18 cellular contexts compared by ENCODE assay signal in genomic region chr7:111424768-111425167, GRCh38.
DNase-seq lines count a peak whose midpoint lies in the region; ATAC-seq and TF ChIP-seq lines count a peak whose summit lies in the region.
"Had no signal": no experiment of that assay in that cellular context is flagged by ENCODE, and none has a peak within 500 bp of the region (broad histone marks: within the 10 kb centered on the region; RNA-seq: fewer than 3 reads in every experiment).

No MANE protein-coding gene starts in this region.

- TF ChIP-seq CTCF in MCF 10A (IDR thresholded peaks at IDR 0.05; ENCODE audit: unreplicated experiment), result no peak
- TF ChIP-seq CTCF in fibroblast of villous mesenchyme (IDR thresholded peaks at IDR 0.05; ENCODE audit: insufficient read depth, low read depth, low read length), result no peak
- TF ChIP-seq CTCF in type B pancreatic cell (conservative IDR thresholded peaks at IDR 0.05), result no peak

- CTCF ChIA-PET in MCF 10A (lab: Yijun Ruan, JAX), result no interaction called here
- CTCF ChIA-PET in HEK293T (lab: Yijun Ruan, JAX), result no interaction called here

- H3K4me3 ChIP-seq in SJSA1 (no peak overlapping the region), fibroblast of villous mesenchyme (ENCODE audit: low read depth, low read length) (no peak overlapping the region)
- H3K4me3 ChIP-seq: dorsolateral prefrontal cortex, neural progenitor cell, SK-N-MC, upper lobe of left lung had no signal

- H3K27ac Mint-ChIP-seq in MCF 10A (ENCODE audit: low read depth, unreplicated experiment), result no peak overlapping the region
- peak overlapping the region; percentile 56 for H3K27ac Mint-ChIP-seq in type B pancreatic cell
- H3K27ac Mint-ChIP-seq: activated naive CD8-positive, alpha-beta T cell treated with anti-CD3 and anti-CD28 coated beads, Interleukin-2, amount 10 ng/mL, durations not matched to agents 7 days and 5 days; neural progenitor cell had no signal

- no peaks in the 10 kb centered on the region for H3K27me3 Mint-ChIP-seq in MCF 10A (ENCODE audit: insufficient read depth, unreplicated experiment)
- H3K27me3 Mint-ChIP-seq in type B pancreatic cell, result no peaks in the 10 kb centered on the region
- H3K27me3 Mint-ChIP-seq: activated naive CD8-positive, alpha-beta T cell treated with anti-CD3 and anti-CD28 coated beads, Interleukin-2, amount 10 ng/mL, durations not matched to agents 7 days and 5 days had no signal

- H3K9me3 Mint-ChIP-seq in MCF 10A (ENCODE audit: unreplicated experiment) (no peaks in the 10 kb centered on the region), type B pancreatic cell (peaks cover 11% of the 10 kb centered on the region)
- H3K9me3 Mint-ChIP-seq: neural progenitor cell, WTC11 had no signal

- DNase-seq in T47D (ENCODE audit: low read depth in 1 of 2, low spot score in 1 of 2) (peak; percentile 6 to 19), MCF 10A (ENCODE audit: unreplicated experiment) (no peak), SJSA1 (ENCODE audit: low read depth in 1 of 2, low spot score in 2 of 2) (peak in 1 of 2 experiments; percentile 67), fibroblast of villous mesenchyme (ENCODE audit: low read depth) (peak; percentile 5), type B pancreatic cell (ENCODE audit: extremely low spot score, unreplicated experiment) (no peak), HEK293T (ENCODE audit: extremely low spot score) (no peak), NCI-H1694 treated with DMSO at 0.1 percent for 48 hours (lab: John Stamatoyannopoulos, UW) (no peak)
- DNase-seq: activated CD8-positive, alpha-beta memory T cell treated with anti-CD3 and anti-CD28 coated beads, Interleukin-2, amount 50 U/mL, for 48 hours; activated naive CD8-positive, alpha-beta T cell treated with anti-CD3 and anti-CD28 coated beads, Interleukin-2, amount 10 ng/mL, durations not matched to agents 7 days and 5 days; dorsolateral prefrontal cortex; left colon; NCI-H1436 treated with DMSO at 0.1 percent for 48 hours; stimulated activated CD4-positive, alpha-beta T cell treated with anti-CD3 and anti-CD28 coated beads, Interleukin-12 subunit alpha, Interleukin-12 subunit beta, amount 100 ng/mL, for 4 hours; upper lobe of left lung had no signal

- intact Hi-C loops in MCF 10A (cut with micrococcal nuclease), result no loop called here

- no peaks in the 10 kb centered on the region for H3K36me3 ChIP-seq in SJSA1
- H3K36me3 ChIP-seq: neural progenitor cell, upper lobe of left lung had no signal

- no peaks in the 10 kb centered on the region for H3K27me3 ChIP-seq in SJSA1 (replicated peaks)
- H3K27me3 ChIP-seq: dorsolateral prefrontal cortex, neural progenitor cell, upper lobe of left lung had no signal

- peak overlapping the region; percentile 87 for H3K27ac ChIP-seq in SJSA1
- H3K27ac ChIP-seq: dorsolateral prefrontal cortex, neural progenitor cell, SK-N-MC, upper lobe of left lung had no signal

- H3K36me3 Mint-ChIP-seq in MCF 10A (ENCODE audit: insufficient read depth, unreplicated experiment), result no peaks in the 10 kb centered on the region
- no peaks in the 10 kb centered on the region for H3K36me3 Mint-ChIP-seq in type B pancreatic cell
- H3K36me3 Mint-ChIP-seq: activated naive CD8-positive, alpha-beta T cell treated with anti-CD3 and anti-CD28 coated beads, Interleukin-2, amount 10 ng/mL, durations not matched to agents 7 days and 5 days; neural progenitor cell had no signal

- H3K4me3 Mint-ChIP-seq in MCF 10A (ENCODE audit: unreplicated experiment) (no peak overlapping the region), type B pancreatic cell (no peak overlapping the region)
- H3K4me3 Mint-ChIP-seq: activated naive CD8-positive, alpha-beta T cell treated with anti-CD3 and anti-CD28 coated beads, Interleukin-2, amount 10 ng/mL, durations not matched to agents 7 days and 5 days; neural progenitor cell; WTC11 had no signal

- no peaks in the 10 kb centered on the region for H3K9me3 ChIP-seq in SJSA1 (replicated peaks)
- H3K9me3 ChIP-seq: upper lobe of left lung had no signal

- peaks cover 19% of the 10 kb centered on the region for H3K4me1 ChIP-seq in SJSA1 (replicated peaks)
- H3K4me1 ChIP-seq: neural progenitor cell had no signal

- ATAC-seq in HG03139 (IDR thresholded peaks at IDR 0.05; ENCODE audit: unreplicated experiment), result no peak
- ATAC-seq: left colon, WTC11 had no signal

- POLR2A ChIA-PET in MCF 10A (lab: Yijun Ruan, JAX) (no interaction called here), HEK293T (lab: Yijun Ruan, JAX) (no interaction called here)

- in situ Hi-C loops in T47D (cut with HindIII; ENCODE audit: low pct_unique_long_range_greater_than_20kb, low sequenced_read_pairs), result no loop called here

- no peaks in the 10 kb centered on the region for H3K4me1 Mint-ChIP-seq in MCF 10A (ENCODE audit: insufficient read depth, unreplicated experiment)
- no peaks in the 10 kb centered on the region for H3K4me1 Mint-ChIP-seq in type B pancreatic cell (ENCODE audit: unreplicated experiment)
- H3K4me1 Mint-ChIP-seq: activated naive CD8-positive, alpha-beta T cell treated with anti-CD3 and anti-CD28 coated beads, Interleukin-2, amount 10 ng/mL, durations not matched to agents 7 days and 5 days; neural progenitor cell had no signal

- BruUV-seq in MCF 10A (replicated peaks; lab: Mats Ljungman, UMichigan), result no TSS peak

TF ChIP-seq in HEK293T, 16 proteins besides CTCF, POLR2A, EP300 and RAD21:
- no peak for TF ChIP-seq HDGF (IDR thresholded peaks at IDR 0.05; ENCODE audit: borderline replicate concordance)
- TF ChIP-seq PKNOX1 (IDR thresholded peaks at IDR 0.05), result no peak
- no peak for TF ChIP-seq FOXK2 (IDR thresholded peaks at IDR 0.05)
- TF ChIP-seq CTBP1 (IDR thresholded peaks at IDR 0.05; ENCODE audit: borderline replicate concordance), result no peak
- no peak for TF ChIP-seq ELF4 (IDR thresholded peaks at IDR 0.05)
- no peak for TF ChIP-seq BHLHE40 (IDR thresholded peaks at IDR 0.05; ENCODE audit: borderline replicate concordance)
- no peak for TF ChIP-seq NFRKB (IDR thresholded peaks at IDR 0.05)
- no peak for TF ChIP-seq FOXA1 (IDR thresholded peaks at IDR 0.05)
- no peak for TF ChIP-seq ARNT (IDR thresholded peaks at IDR 0.05)
- TF ChIP-seq TARDBP (IDR thresholded peaks at IDR 0.05), result no peak
- TF ChIP-seq SP1 (IDR thresholded peaks at IDR 0.05), result no peak

Comparison
In these comparisons a context has a peak if more than half of its experiments do, and no peak if none do; other contexts are left out.
1. DNase-seq: peak in T47D (2 of 2) and fibroblast of villous mesenchyme (single experiment); none in MCF 10A (single experiment), type B pancreatic cell (single experiment), HEK293T (single experiment) and NCI-H1694 treated with DMSO at 0.1 percent for 48 hours (single experiment).